11 cellular contexts compared by ENCODE assay signal in the genomic region with DNA sequence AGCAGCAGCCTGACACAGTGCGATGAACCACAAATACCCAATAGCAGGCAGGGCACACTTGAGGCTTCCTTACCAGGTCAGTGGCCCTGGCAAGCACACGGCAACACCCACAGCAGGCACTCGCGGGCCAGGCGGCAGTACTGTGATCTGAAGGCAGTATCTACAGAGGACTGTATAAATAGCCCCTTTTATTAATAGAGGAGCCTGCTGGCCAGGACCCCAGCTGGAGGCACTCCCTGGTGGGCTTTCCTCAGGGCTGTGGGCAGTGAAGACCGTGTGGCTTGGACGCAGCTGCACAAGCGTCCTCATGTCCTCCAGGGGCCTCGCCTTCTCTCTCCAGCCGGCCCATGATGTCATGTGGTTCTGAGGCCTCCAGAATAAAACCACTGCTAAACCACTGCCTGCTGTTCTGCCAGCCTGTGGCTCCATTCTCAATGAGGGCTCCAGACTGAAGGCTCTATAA. TPM values are rescaled to one million over a fixed set of nuclear protein-coding genes. Genes with fewer than 3 reads are reported as not detected.
DNase-seq lines count a peak whose midpoint lies in the region; ATAC-seq and TF ChIP-seq lines count a peak whose summit lies in the region.
"Had no signal": no experiment of that assay in that cellular context is flagged by ENCODE, and none has a peak within 500 bp of the region (broad histone marks: within the 10 kb centered on the region; RNA-seq: fewer than 3 reads in every experiment).

No MANE protein-coding gene starts in this region.

- no peaks in the 10 kb centered on the region for H3K9me3 ChIP-seq in right atrium auricular region

- H3K4me3 ChIP-seq in right atrium auricular region = no peak overlapping the region

- peak; percentile 46 for DNase-seq in G401 (ENCODE audit: low spot score)
- peak; percentile 75 for DNase-seq in astrocyte of the hippocampus (ENCODE audit: low read depth, low spot score)
- no peak for DNase-seq in right atrium auricular region (ENCODE audit: low spot score)
- peak; percentile 82 for DNase-seq in putamen (ENCODE audit: low spot score)
- DNase-seq in D341Med (ENCODE audit: low spot score) = no peak
- no peak for DNase-seq in NCI-H2227 (lab: John Stamatoyannopoulos, UW; ENCODE audit: unreplicated experiment)
- no peak for DNase-seq in SK-N-DZ (ENCODE audit: low spot score)
- DNase-seq: activated CD4-positive, alpha-beta T cell treated with anti-CD3 and anti-CD28 coated beads, Interleukin-2, amount 10 ng/mL, durations not matched to agents 7 days and 5 days; NCI-H1436 treated with DMSO at 0.1 percent for 48 hours had no signal

- H3K27ac ChIP-seq in right atrium auricular region = peak overlapping the region; percentile 54 to 73
- H3K27ac ChIP-seq: epithelial cell of prostate had no signal

- ATAC-seq in GM21737 (IDR thresholded peaks at IDR 0.05; ENCODE audit: unreplicated experiment) = no peak

- in situ Hi-C loops in G401 (cut with HindIII; ENCODE audit: low sequenced_read_pairs) = no loop called here

- H3K27me3 ChIP-seq in right atrium auricular region = no peaks in the 10 kb centered on the region

- no peak for TF ChIP-seq CTCF in right atrium auricular region (IDR thresholded peaks at IDR 0.05)

- H3K36me3 ChIP-seq in right atrium auricular region = peaks cover 7% of the 10 kb centered on the region

- H3K4me1 ChIP-seq in right atrium auricular region = peaks cover 0 to 65% of the 10 kb centered on the region in 2 donors

RNA-seq across cellular contexts. Expression of gene LRIG1, which starts 44.1 kb away (rescaled TPM):
- 1.3 and 1.7 TPM in 2 replicates for total RNA-seq in G401 (2014; rRNA removed; shearing (Covaris generic))
- 100 to 1,000 TPM; 147 to 179 TPM for total RNA-seq in right atrium auricular region
- 1.8 and 8.6 TPM in 2 replicates for polyA plus RNA-seq in SK-N-DZ (2014; cell fraction: cytosol; rRNA removed)
- polyA plus RNA-seq in SK-N-DZ (2014; cell fraction: nucleus; rRNA removed) = 2.1 and 3.5 TPM in 2 replicates

Comparison
In these comparisons a context has a peak if more than half of its experiments do, and no peak if none do; other contexts are left out.
1. DNase-seq: peak in G401 (single experiment), astrocyte of the hippocampus (single experiment) and putamen (single experiment); none in right atrium auricular region (single experiment), D341Med (single experiment), NCI-H2227 (single experiment) and SK-N-DZ (single experiment).
2. RNA of gene LRIG1, which starts 44.1 kb away (total RNA-seq): 147 to 179 TPM in right atrium auricular region; 1.3 to 1.7 TPM in G401; every median in the first group is over 10 times any median in the second.